Comparison of ENCODE assay signal across 21 cellular contexts in the genomic region with DNA sequence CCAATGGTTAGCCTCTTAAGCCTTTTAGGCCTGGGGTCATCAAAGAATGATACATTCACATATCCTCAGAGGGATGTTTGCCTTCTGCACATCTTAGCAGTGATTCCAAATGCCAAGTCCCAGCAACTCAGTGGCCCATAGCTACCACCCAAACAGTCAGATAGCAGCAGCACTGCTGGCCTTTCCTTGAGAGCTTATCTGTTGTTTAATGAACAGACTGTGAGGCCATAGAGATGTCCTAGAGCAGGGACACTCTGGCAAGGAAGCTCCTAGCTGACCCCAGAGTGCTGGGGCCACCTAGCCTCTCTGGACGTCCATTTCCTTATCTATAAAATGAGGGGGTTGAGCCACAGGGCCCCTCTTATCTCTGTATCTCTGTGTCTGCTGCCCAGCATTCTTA.
"Had no signal": no experiment of that assay in that cellular context is flagged by ENCODE, and none has a peak within 500 bp of the region (broad histone marks: within the 10 kb centered on the region; RNA-seq: fewer than 3 reads in every experiment).

No MANE protein-coding gene starts in this region.

- H3K9me3 ChIP-seq: SK-N-SH had no signal

- H3K27ac ChIP-seq: KMS-11, RWPE1 had no signal

- DNase-seq: IMR-90, Kasumi-1, MM.1S, NCI-H1092 treated with DMSO at 0.1 percent for 48 hours, NCI-H1436, NCI-H187, NCI-H2029, NCI-H2081 treated with DMSO at 0.1 percent for 48 hours, NCI-H2171, NCI-H226, NCI-H446, NCI-H510A, NCI-H524 treated with DMSO at 0.1 percent for 48 hours, NCI-H69, NCI-H774, PC-3, SHP77, SK-N-SH, SW 1271 had no signal
